ENCODE assay signal across 17 cellular contexts in the genomic region with DNA sequence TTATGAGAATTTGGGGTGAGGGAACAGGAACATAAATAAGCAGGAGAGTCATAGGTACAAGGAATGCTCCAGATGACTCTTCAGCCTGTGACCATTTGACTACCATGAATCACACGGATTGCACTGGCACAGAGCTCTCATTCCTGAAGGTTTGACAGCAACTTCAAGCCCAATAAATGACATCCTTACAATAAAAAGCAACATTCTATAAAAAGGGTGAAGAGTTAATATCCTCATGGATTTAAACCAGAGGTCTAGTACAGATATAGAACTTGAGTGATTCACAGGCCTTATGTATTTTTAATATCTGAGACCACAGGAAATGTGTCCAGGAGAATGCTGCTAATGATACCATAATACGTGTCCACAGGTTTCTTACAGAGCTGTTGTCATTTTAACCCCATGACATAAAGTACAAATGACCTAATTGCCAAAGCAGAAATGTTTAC.
DNase-seq lines count a peak whose midpoint lies in the region; ATAC-seq and TF ChIP-seq lines count a peak whose summit lies in the region.
"Had no signal": no experiment of that assay in that cellular context is flagged by ENCODE, and none has a peak within 500 bp of the region (broad histone marks: within the 10 kb centered on the region; RNA-seq: fewer than 3 reads in every experiment).

No MANE protein-coding gene starts in this region.

- H3K27ac ChIP-seq in RWPE1: no peak overlapping the region
- H3K27ac ChIP-seq: BLaER1, colonic mucosa, esophagus muscularis mucosa, neutrophil, suprapubic skin had no signal

- H3K4me1 Mint-ChIP-seq in activated CD8-positive, alpha-beta memory T cell treated with anti-CD3 and anti-CD28 coated beads, Interleukin-2, amount 10 ng/mL, durations not matched to agents 7 days and 5 days: no peaks in the 10 kb centered on the region
- no peaks in the 10 kb centered on the region for H3K4me1 Mint-ChIP-seq in glutamatergic neuron (ENCODE audit: low read depth, unreplicated experiment)

- ATAC-seq in activated CD8-positive, alpha-beta memory T cell treated with anti-CD3 and anti-CD28 coated beads, Interleukin-2, amount 10 ng/mL, durations not matched to agents 7 days and 5 days: no peak

- H3K27me3 Mint-ChIP-seq in activated CD8-positive, alpha-beta memory T cell treated with anti-CD3 and anti-CD28 coated beads, Interleukin-2, amount 10 ng/mL, durations not matched to agents 7 days and 5 days: no peaks in the 10 kb centered on the region
- no peaks in the 10 kb centered on the region for H3K27me3 Mint-ChIP-seq in glutamatergic neuron (ENCODE audit: unreplicated experiment)

- H3K9me3 Mint-ChIP-seq in activated CD8-positive, alpha-beta memory T cell treated with anti-CD3 and anti-CD28 coated beads, Interleukin-2, amount 10 ng/mL, durations not matched to agents 7 days and 5 days (ENCODE audit: low read depth): peaks cover 3% of the 10 kb centered on the region
- H3K9me3 Mint-ChIP-seq in glutamatergic neuron (ENCODE audit: unreplicated experiment): no peaks in the 10 kb centered on the region

- TF ChIP-seq CTCF in RWPE1 (conservative IDR thresholded peaks at IDR 0.05; ENCODE audit: low read depth): no peak
- TF ChIP-seq CTCF in glutamatergic neuron (IDR thresholded peaks at IDR 0.05; ENCODE audit: partially characterized antibody, unreplicated experiment): no peak

- H3K4me3 Mint-ChIP-seq in activated CD8-positive, alpha-beta memory T cell treated with anti-CD3 and anti-CD28 coated beads, Interleukin-2, amount 10 ng/mL, durations not matched to agents 7 days and 5 days: no peak overlapping the region
- no peak overlapping the region for H3K4me3 Mint-ChIP-seq in glutamatergic neuron (ENCODE audit: unreplicated experiment)
- H3K4me3 Mint-ChIP-seq: activated naive CD8-positive, alpha-beta T cell had no signal

- H3K27ac Mint-ChIP-seq in activated CD8-positive, alpha-beta memory T cell treated with anti-CD3 and anti-CD28 coated beads, Interleukin-2, amount 10 ng/mL, durations not matched to agents 7 days and 5 days: no peak overlapping the region
- H3K27ac Mint-ChIP-seq in glutamatergic neuron (ENCODE audit: unreplicated experiment): no peak overlapping the region
- H3K27ac Mint-ChIP-seq: activated naive CD8-positive, alpha-beta T cell had no signal

- peaks cover 2% of the 10 kb centered on the region for H3K36me3 Mint-ChIP-seq in activated CD8-positive, alpha-beta memory T cell treated with anti-CD3 and anti-CD28 coated beads, Interleukin-2, amount 10 ng/mL, durations not matched to agents 7 days and 5 days
- no peaks in the 10 kb centered on the region for H3K36me3 Mint-ChIP-seq in glutamatergic neuron (ENCODE audit: unreplicated experiment)
- H3K36me3 Mint-ChIP-seq: activated naive CD8-positive, alpha-beta T cell had no signal

- CTCF ChIA-PET in RWPE1 (lab: Yijun Ruan, JAX): interaction anchor here (0.6 kb wide), 1 partner anchor 699 kb away, joined by 4 read pairs; no protein-coding TSS in a partner anchor
- CTCF ChIA-PET in activated CD8-positive, alpha-beta memory T cell treated with anti-CD3 and anti-CD28 coated beads, Interleukin-2, amount 10 ng/mL, durations not matched to agents 7 days and 5 days (lab: Charles Lee): no interaction called here

- peak; percentile 17 for DNase-seq in Daoy (ENCODE audit: low read depth)
- DNase-seq in RWPE1 (ENCODE audit: low spot score): peak; percentile 39
- peak; percentile 38 for DNase-seq in fibroblast of gingiva (ENCODE audit: low read depth)
- DNase-seq in renal cortical epithelial cell (ENCODE audit: low read depth): peak; percentile 58
- no peak for DNase-seq in NCI-H226
- no peak for DNase-seq in cerebellar nuclear complex (lab: John Stamatoyannopoulos, UW)
- DNase-seq in activated CD8-positive, alpha-beta memory T cell treated with anti-CD3 and anti-CD28 coated beads, Interleukin-2, amount 10 ng/mL, durations not matched to agents 7 days and 5 days: no peak
- no peak for DNase-seq in glutamatergic neuron
- DNase-seq: colonic mucosa, NCI-H1092 treated with DMSO at 0.1 percent for 48 hours, NCI-H446 treated with DMSO at 0.1 percent for 48 hours, T-helper 1 cell had no signal

- POLR2A ChIA-PET in RWPE1 (lab: Yijun Ruan, JAX; ENCODE audit: low non-redundant PET): no interaction called here

Comparison
In these comparisons a context has a peak if more than half of its experiments do, and no peak if none do; other contexts are left out.
1. DNase-seq: peak in Daoy (single experiment), RWPE1 (single experiment), fibroblast of gingiva (single experiment) and renal cortical epithelial cell (single experiment); none in NCI-H226 (single experiment), cerebellar nuclear complex (0 of 2), activated CD8-positive, alpha-beta memory T cell treated with anti-CD3 and anti-CD28 coated beads, Interleukin-2, amount 10 ng/mL, durations not matched to agents 7 days and 5 days (single experiment) and glutamatergic neuron (single experiment).